In the genomic region with DNA sequence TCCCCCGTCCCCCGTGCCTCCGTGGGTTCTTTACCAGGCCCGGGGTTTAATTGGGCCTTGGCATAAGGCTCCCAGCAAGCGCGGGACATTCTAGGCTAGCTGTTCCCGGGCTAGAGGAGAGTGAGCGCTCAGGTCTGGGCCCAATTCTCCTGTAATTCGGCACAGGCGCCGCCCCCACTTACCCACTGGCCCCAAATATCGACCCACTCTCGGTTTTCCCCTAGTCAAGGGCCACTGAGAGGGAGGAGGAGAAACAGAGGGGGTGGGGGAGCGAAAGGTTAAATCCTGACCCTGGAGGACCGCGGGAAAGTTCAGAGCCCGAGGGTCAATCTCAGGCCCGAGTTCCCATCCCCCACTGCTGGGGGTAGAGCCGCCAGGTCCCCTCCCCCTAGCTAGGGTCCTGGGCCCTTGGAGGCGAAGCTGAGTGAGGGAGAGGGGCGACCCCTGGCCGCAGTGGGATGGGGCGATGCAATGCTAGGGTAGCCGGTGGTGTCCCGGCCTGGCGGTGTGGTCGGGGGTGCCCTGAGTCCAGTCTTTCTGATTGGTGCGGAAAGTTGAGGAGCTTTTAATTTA, we compare ENCODE assay signal across 24 cellular contexts. TPM values are rescaled to one million over a fixed set of nuclear protein-coding genes. Genes with fewer than 3 reads are reported as not detected.
A peak's percentile ranks its signal among the peaks of the same experiment; 100 is the strongest.
DNase-seq lines count a peak whose midpoint lies in the region; TF ChIP-seq lines count a peak whose summit lies in the region.
"Had no signal": no experiment of that assay in that cellular context is flagged by ENCODE, and none has a peak within 500 bp of the region (broad histone marks: within the 10 kb centered on the region; RNA-seq: fewer than 3 reads in every experiment).

No MANE protein-coding gene starts in this region.

- H4K20me1 ChIP-seq in neural progenitor cell (ENCODE audit: low read depth): peaks cover 22% of the 10 kb centered on the region

- H3K36me3 Mint-ChIP-seq in IgD-negative memory B cell (peaks cover 3% of the 10 kb centered on the region), neural progenitor cell (no peaks in the 10 kb centered on the region)
- H3K36me3 Mint-ChIP-seq: CD4-positive, CD25-positive, alpha-beta regulatory T cell had no signal

- H3K9me3 ChIP-seq in iPS-18a (ENCODE audit: control insufficient read depth, low read depth, low read length) (no peaks in the 10 kb centered on the region), neural progenitor cell (ENCODE audit: low read depth) (no peaks in the 10 kb centered on the region)
- H3K9me3 ChIP-seq: ascending aorta, esophagus muscularis mucosa had no signal

- peaks cover 3% of the 10 kb centered on the region for H3F3A ChIP-seq in neural progenitor cell (ENCODE audit: low read depth)

- H3K4me3 Mint-ChIP-seq in IgD-negative memory B cell: peak overlapping the region in 2 of 4 donors; percentile 55 to 81
- peak overlapping the region; percentile 53 for H3K4me3 Mint-ChIP-seq in neural progenitor cell
- H3K4me3 Mint-ChIP-seq: activated naive CD4-positive, alpha-beta T cell treated with anti-CD3 and anti-CD28 coated beads, Interleukin-2, amount 50 U/mL, for 24 hours; activated T-cell treated with anti-CD3 and anti-CD28 coated beads, Interleukin-2, amount 50 U/mL, for 4 hours; central memory CD8-positive, alpha-beta T cell; immature natural killer cell had no signal

- H3K79me2 ChIP-seq in neural progenitor cell (ENCODE audit: low read depth): no peaks in the 10 kb centered on the region

- H3K27ac Mint-ChIP-seq in IgD-negative memory B cell: peak overlapping the region; percentile 30 to 89 (median 83)
- no peak overlapping the region for H3K27ac Mint-ChIP-seq in neural progenitor cell
- H3K27ac Mint-ChIP-seq: activated naive CD4-positive, alpha-beta T cell treated with anti-CD3 and anti-CD28 coated beads, Interleukin-2, amount 50 U/mL, for 24 hours; CD4-positive, CD25-positive, alpha-beta regulatory T cell; immature natural killer cell had no signal

- peak overlapping the region; percentile 45 for H3K4me3 ChIP-seq in iPS-18a (ENCODE audit: low read length)
- no peak overlapping the region for H3K4me3 ChIP-seq in neural progenitor cell
- H3K4me3 ChIP-seq: GM12878 had no signal

- H2AFZ ChIP-seq in neural progenitor cell (replicated peaks): no peak overlapping the region

- H3K27me3 ChIP-seq in iPS-18a (ENCODE audit: control insufficient read depth, insufficient read depth, low read length) (peaks cover 100% of the 10 kb centered on the region), neural progenitor cell (peaks cover 100% of the 10 kb centered on the region)

- peaks cover 0 to 12% (median 3%) of the 10 kb centered on the region in 3 donors for H3K9me3 Mint-ChIP-seq in IgD-negative memory B cell
- H3K9me3 Mint-ChIP-seq in neural progenitor cell: peaks cover 5% of the 10 kb centered on the region
- H3K9me3 Mint-ChIP-seq: activated naive CD4-positive, alpha-beta T cell treated with anti-CD3 and anti-CD28 coated beads, Interleukin-2, amount 50 U/mL, for 24 hours; central memory CD8-positive, alpha-beta T cell had no signal

- no peak overlapping the region for H3K9ac ChIP-seq in iPS-18a (ENCODE audit: low read length)
- H3K9ac ChIP-seq in neural progenitor cell: no peak overlapping the region

- H3K4me1 Mint-ChIP-seq in IgD-negative memory B cell: peaks cover 6 to 14% (median 9%) of the 10 kb centered on the region in 3 donors
- H3K4me1 Mint-ChIP-seq in neural progenitor cell: peaks cover 44% of the 10 kb centered on the region

- peak overlapping the region; percentile 41 for H3K4me2 ChIP-seq in neural progenitor cell

- H3K36me3 ChIP-seq in iPS-18a (ENCODE audit: control insufficient read depth, low read depth, low read length) (no peaks in the 10 kb centered on the region), neural progenitor cell (no peaks in the 10 kb centered on the region)
- H3K36me3 ChIP-seq: ascending aorta, esophagus muscularis mucosa had no signal

- peak; percentile 68 for DNase-seq in ELF-1 (ENCODE audit: low read depth, low spot score)
- peak; percentile 65 for DNase-seq in neural progenitor cell (ENCODE audit: low spot score)
- DNase-seq in NCI-H2227 treated with DMSO at 0.1 percent for 48 hours (lab: John Stamatoyannopoulos, UW): no peak
- DNase-seq in cerebellar nuclear complex (lab: John Stamatoyannopoulos, UW): no peak
- no peak for DNase-seq in NCI-H187 (lab: John Stamatoyannopoulos, UW)
- DNase-seq in amygdala (lab: John Stamatoyannopoulos, UW): no peak
- DNase-seq: ACHN; activated T-cell treated with anti-CD3 and anti-CD28 coated beads, Interleukin-2, amount 50 U/mL, for 4 hours; CD4-positive, CD25-positive, alpha-beta regulatory T cell; DMS153; effector CD8-positive, alpha-beta T cell; immature natural killer cell; NCI-H524; nucleus accumbens had no signal

- H3K4me1 ChIP-seq in iPS-18a (ENCODE audit: control insufficient read depth, low read depth, low read length): peaks cover 53% of the 10 kb centered on the region
- peaks cover 11% of the 10 kb centered on the region for H3K4me1 ChIP-seq in neural progenitor cell

- no peak overlapping the region for H3K27ac ChIP-seq in iPS-18a (ENCODE audit: low read length)
- H3K27ac ChIP-seq in neural progenitor cell: no peak overlapping the region
- H3K27ac ChIP-seq: ascending aorta, esophagus muscularis mucosa, RWPE1 had no signal

- peaks cover 71% of the 10 kb centered on the region for H3K27me3 Mint-ChIP-seq in IgD-negative memory B cell
- peaks cover 86% of the 10 kb centered on the region for H3K27me3 Mint-ChIP-seq in neural progenitor cell (ENCODE audit: insufficient read depth, low read depth)

- peak; percentile 43 for TF ChIP-seq CTCF in neural progenitor cell (IDR thresholded peaks at IDR 0.05)

RNA-seq across cellular contexts. Expression of gene ONECUT1, which starts 8.5 kb away (rescaled TPM):
- polyA plus RNA-seq in IgD-negative memory B cell: not detected
- 1.5 TPM in 2 replicates for total RNA-seq in neural progenitor cell (ENCODE audit: low replicate concordance)
- total RNA-seq: CD4-positive, CD25-positive, alpha-beta regulatory T cell; esophagus muscularis mucosa; lower leg skin; temporal lobe had no signal
- polyA plus RNA-seq: CD4-positive, CD25-positive, alpha-beta regulatory T cell; GM12878; immature natural killer cell had no signal

Comparison
In these comparisons a context has a peak if more than half of its experiments do, and no peak if none do; other contexts are left out.
1. DNase-seq: peak in ELF-1 (single experiment) and neural progenitor cell (single experiment); none in NCI-H2227 treated with DMSO at 0.1 percent for 48 hours (single experiment), cerebellar nuclear complex (0 of 2), NCI-H187 (0 of 2) and amygdala (0 of 56).